In the genomic region with DNA sequence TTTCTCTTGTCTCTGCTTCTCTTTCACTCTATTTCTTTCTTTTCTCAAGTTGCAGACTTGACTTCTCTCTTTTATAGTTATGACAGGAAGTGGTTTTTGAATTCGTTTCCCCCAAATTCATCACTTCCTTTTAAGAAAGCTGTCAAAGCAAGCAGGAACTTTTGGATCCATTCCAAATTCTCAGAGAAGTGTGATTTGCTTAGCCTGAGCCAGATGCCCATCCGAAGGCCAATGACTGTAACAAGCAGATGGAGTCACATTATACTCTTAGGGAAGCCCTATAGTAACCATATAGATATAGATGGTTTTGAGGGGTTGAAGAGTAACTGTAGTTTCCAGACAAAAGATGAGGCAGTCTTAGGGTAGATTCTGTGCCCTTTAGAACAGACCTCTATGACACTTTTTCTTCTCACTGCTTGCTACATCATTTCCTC, we compare ENCODE assay signal across 12 cellular contexts.
A peak's percentile ranks its signal among the peaks of the same experiment; 100 is the strongest.
DNase-seq lines count a peak whose midpoint lies in the region; ATAC-seq, FAIRE-seq and TF ChIP-seq lines count a peak whose summit lies in the region.
"Had no signal": no experiment of that assay in that cellular context is flagged by ENCODE, and none has a peak within 500 bp of the region (broad histone marks: within the 10 kb centered on the region; RNA-seq: fewer than 3 reads in every experiment).

No MANE protein-coding gene starts in this region.

- no peaks in the 10 kb centered on the region for H3K23me2 ChIP-seq in H1 (ENCODE audit: low read depth, low read length)

- H3K56ac ChIP-seq in H1 (replicated peaks; ENCODE audit: insufficient read length, low read depth, low read length) = no peak overlapping the region

- FAIRE-seq in H1 (lab: Jason Lieb, UNC) = no peak
- FAIRE-seq: HTR-8/SVneo had no signal

- H2AFZ ChIP-seq in H1 (ENCODE audit: low read length) (peak overlapping the region; percentile 25; the same call in 1 of the 2 replicates), trophoblast cell (ENCODE audit: insufficient read depth, low read length, poor library complexity) (no peak overlapping the region)

- H4K12ac ChIP-seq in trophoblast cell (ENCODE audit: low read depth, low read length) = no peak overlapping the region

- H3K79me2 ChIP-seq in H1 (ENCODE audit: control insufficient read depth in 1 of 2, insufficient read depth in 2 of 2, low read length in 2 of 2) (no peaks in the 10 kb centered on the region), trophoblast cell (ENCODE audit: control insufficient read depth, insufficient read depth, low read length, poor library complexity) (no peaks in the 10 kb centered on the region)

- no peak overlapping the region for H3K23ac ChIP-seq in H1 (ENCODE audit: insufficient read length)
- no peak overlapping the region for H3K23ac ChIP-seq in trophoblast cell (ENCODE audit: low read length)

- H4K5ac ChIP-seq in H1 (ENCODE audit: insufficient read length, low read depth, low read length) = no peak overlapping the region

- H2BK20ac ChIP-seq in H1 (ENCODE audit: low read length) = no peak overlapping the region

- DNase-seq in CD4-positive, alpha-beta T cell = no peak
- peak; percentile 10 to 65 for DNase-seq in HL-60 (ENCODE audit: low read depth in 1 of 2, low spot score in 1 of 2)
- peak; percentile 73 for DNase-seq in SK-N-MC (ENCODE audit: low read depth, low spot score)
- no peak for DNase-seq in H1 (ENCODE audit: low read depth in 1 of 2, low spot score in 2 of 2)
- DNase-seq in trophoblast cell = no peak
- DNase-seq in chondrocyte (ENCODE audit: low spot score) = no peak
- DNase-seq in ACHN = no peak
- DNase-seq in WTC11 (ENCODE audit: low spot score) = no peak
- DNase-seq: erythroblast, NCI-H2081 treated with DMSO at 0.1 percent for 48 hours had no signal

- peaks cover 3% of the 10 kb centered on the region for H3K9me3 Mint-ChIP-seq in CD4-positive, alpha-beta T cell
- no peaks in the 10 kb centered on the region for H3K9me3 Mint-ChIP-seq in chondrocyte (ENCODE audit: low read depth)
- no peaks in the 10 kb centered on the region for H3K9me3 Mint-ChIP-seq in WTC11

- H2BK120ac ChIP-seq in H1 (replicated peaks; ENCODE audit: low read depth, low read length) = no peak overlapping the region
- no peak overlapping the region for H2BK120ac ChIP-seq in trophoblast cell (ENCODE audit: insufficient read depth, low read length, poor library complexity)

- no peak overlapping the region for H3K14ac ChIP-seq in H1 (ENCODE audit: insufficient read length)
- H3K14ac ChIP-seq in trophoblast cell (ENCODE audit: low read length) = no peak overlapping the region

- H3K18ac ChIP-seq in H1 (ENCODE audit: extremely low read depth, low read length) (no peak overlapping the region), trophoblast cell (ENCODE audit: low read length) (no peak overlapping the region)

- H3K4ac ChIP-seq in H1 (replicated peaks; ENCODE audit: insufficient read length, low read depth, low read length) (no peak overlapping the region), trophoblast cell (ENCODE audit: low read depth, low read length) (no peak overlapping the region)

- no peak overlapping the region for H2BK5ac ChIP-seq in H1 (ENCODE audit: low read depth, low read length)
- H2BK5ac ChIP-seq in trophoblast cell (ENCODE audit: low read depth, low read length, poor library complexity) = no peak overlapping the region

- H3K27ac Mint-ChIP-seq in CD4-positive, alpha-beta T cell = peak overlapping the region; percentile 84
- H3K27ac Mint-ChIP-seq in chondrocyte (ENCODE audit: unreplicated experiment) (no peak overlapping the region), WTC11 (no peak overlapping the region)

- H3K4me3 Mint-ChIP-seq in CD4-positive, alpha-beta T cell = peak overlapping the region; percentile 64
- no peak overlapping the region for H3K4me3 Mint-ChIP-seq in chondrocyte (ENCODE audit: unreplicated experiment)
- H3K4me3 Mint-ChIP-seq in WTC11 = no peak overlapping the region

- no peaks in the 10 kb centered on the region for H3K36me3 Mint-ChIP-seq in CD4-positive, alpha-beta T cell (ENCODE audit: low read depth)
- H3K36me3 Mint-ChIP-seq in chondrocyte (ENCODE audit: low read depth) = no peaks in the 10 kb centered on the region
- H3K36me3 Mint-ChIP-seq in WTC11 = no peaks in the 10 kb centered on the region

- CTCF ChIA-PET in CD4-positive, alpha-beta T cell (lab: Charles Lee) = no interaction called here
- CTCF ChIA-PET in H1 (lab: Charles Lee; ENCODE audit: partially characterized antibody) (interaction anchor here (0.9 kb wide), 1 partner anchor 8 kb away, joined by 3 read pairs; no protein-coding TSS in a partner anchor), WTC11 (lab: Charles Lee) (no interaction called here)

- H3K79me1 ChIP-seq in H1 (ENCODE audit: low read depth, low read length) (no peaks in the 10 kb centered on the region), trophoblast cell (ENCODE audit: low read length) (no peaks in the 10 kb centered on the region)

- H3K27ac ChIP-seq in CD4-positive, alpha-beta T cell (ENCODE audit: low read depth, low read length) = peak overlapping the region; percentile 7
- H3K27ac ChIP-seq in HL-60 (replicated peaks) (peak overlapping the region; percentile 32; the same call in 1 of the 2 replicates), SK-N-MC (peak overlapping the region; percentile 56; the same call in 1 of the 2 replicates), H1 (ENCODE audit: low read depth, low read length) (no peak overlapping the region), trophoblast cell (ENCODE audit: low read depth, low read length) (no peak overlapping the region)
- H3K27ac ChIP-seq: vagina had no signal

- H4K91ac ChIP-seq in H1 (replicated peaks; ENCODE audit: insufficient read length, low read length) (no peak overlapping the region), trophoblast cell (ENCODE audit: low read depth, low read length) (no peak overlapping the region)

- H3K9me3 ChIP-seq in CD4-positive, alpha-beta T cell (ENCODE audit: control insufficient read depth, low read length) = no peaks in the 10 kb centered on the region
- H3K9me3 ChIP-seq in SK-N-MC (ENCODE audit: low read depth, low read length) = no peaks in the 10 kb centered on the region
- no peaks in the 10 kb centered on the region for H3K9me3 ChIP-seq in H1 (ENCODE audit: insufficient read depth in 2 of 2, low read depth in 1 of 2, low read length in 1 of 2)
- H3K9me3 ChIP-seq in trophoblast cell (ENCODE audit: insufficient read depth, low read depth, low read length) = no peaks in the 10 kb centered on the region
- H3K9me3 ChIP-seq: vagina had no signal

- peak; percentile 79 for ATAC-seq in CD4-positive, alpha-beta T cell (ENCODE audit: poor library complexity)
- no peak for ATAC-seq in WTC11

- 94% methylated on average over 2 of the region's 2 CpGs; no CpG with 5 or more reads in 1 of the 2 experiments for WGBS in H1 (ENCODE audit: extremely low coverage in 1 of 2, insufficient coverage in 1 of 2, insufficient read length in 1 of 2, insufficient replicate concordance in 2 of 2, low coverage in 1 of 2, low lambda C conversion rate in 2 of 2, missing lambda C conversion rate in 1 of 2), 2 experiments
- WGBS in trophoblast cell (ENCODE audit: extremely low coverage, insufficient coverage, insufficient read length) = no CpG with 5 or more reads among the region's 2 CpGs

- H3K4me1 ChIP-seq in H1 (replicated peaks in 1 of 4; ENCODE audit: control insufficient read depth in 3 of 4, insufficient read depth in 4 of 4, low read length in 3 of 4) = 0 out of 7 replicates have a peak, but pooled peaks cover 0 to 3% (median 0%) of the 10 kb centered on the region in 4 experiments
- no peaks in the 10 kb centered on the region for H3K4me1 ChIP-seq in trophoblast cell (ENCODE audit: control insufficient read depth in 1 of 2, insufficient read depth in 2 of 2, low read length in 2 of 2)
- H3K4me1 ChIP-seq: vagina had no signal

- TF ChIP-seq EP300 in H1 (IDR thresholded peaks at IDR 0.05; ENCODE audit: borderline replicate concordance in 1 of 2, low read depth in 2 of 2, low read length in 2 of 2) = no peak

- no peak overlapping the region for H3K4me2 ChIP-seq in H1 (ENCODE audit: insufficient read depth in 1 of 2, low read depth in 2 of 2, low read length in 2 of 2)
- H3K4me2 ChIP-seq in trophoblast cell (ENCODE audit: low read length) = no peak overlapping the region

- H3K27me3 ChIP-seq in CD4-positive, alpha-beta T cell (ENCODE audit: control insufficient read depth, insufficient read depth, low read length) = no peaks in the 10 kb centered on the region
- no peaks in the 10 kb centered on the region for H3K27me3 ChIP-seq in HL-60 (ENCODE audit: insufficient read depth, poor library complexity, severe bottlenecking)
- H3K27me3 ChIP-seq in H1 (replicated peaks in 1 of 4; ENCODE audit: control insufficient read depth in 3 of 4, extremely low read depth in 1 of 4, insufficient read depth in 3 of 4, low read length in 3 of 4) = peaks cover 0 to 1% (median 0%) of the 10 kb centered on the region in 4 experiments; a peak in 1 of 7 replicates
- H3K27me3 ChIP-seq in trophoblast cell (ENCODE audit: insufficient read depth, low read length) = no peaks in the 10 kb centered on the region
- H3K27me3 ChIP-seq: vagina had no signal

- H2BK15ac ChIP-seq in H1 (ENCODE audit: low read length) = no peak overlapping the region

- peaks cover 42% of the 10 kb centered on the region for H3K4me1 Mint-ChIP-seq in CD4-positive, alpha-beta T cell (ENCODE audit: low read depth)
- H3K4me1 Mint-ChIP-seq in chondrocyte (ENCODE audit: low read depth) = no peaks in the 10 kb centered on the region
- peaks cover 24% of the 10 kb centered on the region for H3K4me1 Mint-ChIP-seq in WTC11

- H3K36me3 ChIP-seq in SK-N-MC (ENCODE audit: insufficient read depth, low read length) (no peaks in the 10 kb centered on the region), H1 (ENCODE audit: control insufficient read depth in 2 of 4, insufficient read depth in 4 of 4, low read length in 3 of 4) (no peaks in the 10 kb centered on the region), trophoblast cell (ENCODE audit: control insufficient read depth in 1 of 2, insufficient read depth in 2 of 2, low read length in 2 of 2) (no peaks in the 10 kb centered on the region)
- H3K36me3 ChIP-seq: vagina had no signal

- no peak overlapping the region for H3K9ac ChIP-seq in SK-N-MC (ENCODE audit: insufficient read length)
- no peak overlapping the region for H3K9ac ChIP-seq in H1 (replicated peaks in 1 of 4; ENCODE audit: extremely low read depth in 1 of 4, low read depth in 3 of 4, low read length in 3 of 4)
- H3K9ac ChIP-seq in trophoblast cell (ENCODE audit: low read length) = no peak overlapping the region

- H3K4me3 ChIP-seq in HL-60 (replicated peaks; ENCODE audit: insufficient read depth, low read length) (no peak overlapping the region), SK-N-MC (peak overlapping the region; percentile 1; the same call in 1 of the 2 replicates), H1 (ENCODE audit: extremely low read depth in 1 of 4, insufficient read depth in 2 of 4, low read depth in 3 of 4, low read length in 4 of 4) (no peak overlapping the region), trophoblast cell (ENCODE audit: low read depth, low read length) (no peak overlapping the region)
- H3K4me3 ChIP-seq: vagina had no signal

- in situ Hi-C loops in ACHN (cut with HindIII; ENCODE audit: low pct_ligation_motif_present, low pct_unique_long_range_greater_than_20kb, low sequenced_read_pairs) = no loop called here

- H2BK12ac ChIP-seq in H1 (ENCODE audit: low read depth, low read length) (no peak overlapping the region), trophoblast cell (ENCODE audit: low read length) (no peak overlapping the region)

- H2AK5ac ChIP-seq in H1 (ENCODE audit: low read depth, low read length) (no peak overlapping the region), trophoblast cell (ENCODE audit: low read length) (no peak overlapping the region)

- no peak overlapping the region for H4K8ac ChIP-seq in H1 (ENCODE audit: extremely low read depth, insufficient read depth, low read length)
- H4K8ac ChIP-seq in trophoblast cell (ENCODE audit: low read depth, low read length) = no peak overlapping the region

- H3K27me3 Mint-ChIP-seq in CD4-positive, alpha-beta T cell = no peaks in the 10 kb centered on the region
- H3K27me3 Mint-ChIP-seq in chondrocyte (ENCODE audit: low read depth) = no peaks in the 10 kb centered on the region
- no peaks in the 10 kb centered on the region for H3K27me3 Mint-ChIP-seq in WTC11 (ENCODE audit: low read depth)

- no peak for TF ChIP-seq RAD21 in H1 (IDR thresholded peaks at IDR 0.05 in 1 of 2, conservative IDR thresholded peaks at IDR 0.05 in 1 of 2; ENCODE audit: low read depth in 2 of 2, low read length in 2 of 2)

- TF ChIP-seq CTCF in CD4-positive, alpha-beta T cell (IDR thresholded peaks at IDR 0.05) = no peak
- TF ChIP-seq CTCF in HL-60 (IDR thresholded peaks at IDR 0.05; ENCODE audit: insufficient read depth, low read length) = no peak
- TF ChIP-seq CTCF in H1 (IDR thresholded peaks at IDR 0.05; ENCODE audit: control extremely low read depth in 1 of 3, insufficient read depth in 1 of 3, low read depth in 1 of 3, low read length in 3 of 3) = no peak
- TF ChIP-seq CTCF in chondrocyte (IDR thresholded peaks at IDR 0.05) = no peak
- TF ChIP-seq CTCF in WTC11 (IDR thresholded peaks at IDR 0.05) = no peak

- intact Hi-C loops in CD4-positive, alpha-beta T cell (cut with DNase I, micrococcal nuclease) = no loop called here

- TF ChIP-seq POLR2A in H1 (IDR thresholded peaks at IDR 0.05; ENCODE audit: control extremely low read depth in 1 of 2, low read depth in 2 of 2, low read length in 2 of 2) = no peak

- POLR2A ChIA-PET in CD4-positive, alpha-beta T cell (lab: Charles Lee) = interaction anchor here (1.0 to 1.2 kb wide), 2 partner anchors 11 to 16 kb away, joined by 3 to 4 read pairs; no protein-coding TSS in a partner anchor
- POLR2A ChIA-PET in H1 (lab: Charles Lee; ENCODE audit: partially characterized antibody) (no interaction called here), WTC11 (lab: Charles Lee) (no interaction called here)

- no peaks in the 10 kb centered on the region for H4K20me1 ChIP-seq in H1 (replicated peaks in 1 of 2; ENCODE audit: control insufficient read depth in 1 of 2, insufficient read depth in 2 of 2, low read length in 2 of 2)

Comparison
In these comparisons a context has a peak if more than half of its experiments do, and no peak if none do; other contexts are left out.
1. DNase-seq: peak in HL-60 (2 of 2) and SK-N-MC (single experiment); none in CD4-positive, alpha-beta T cell (0 of 10), H1 (0 of 2), trophoblast cell (0 of 2), chondrocyte (single experiment), ACHN (single experiment) and WTC11 (single experiment).
2. H3K27ac ChIP-seq: peak in CD4-positive, alpha-beta T cell (single experiment), HL-60 (single experiment) and SK-N-MC (single experiment); none in H1 (single experiment) and trophoblast cell (single experiment).